In genomic region chr4:79173186-79173585, GRCh38 we compare ENCODE assay signal across 32 cellular contexts.
"Had no signal": no experiment of that assay in that cellular context is flagged by ENCODE, and none has a peak within 500 bp of the region (broad histone marks: within the 10 kb centered on the region; RNA-seq: fewer than 3 reads in every experiment).

No MANE protein-coding gene starts in this region.

- H3K4me1 ChIP-seq: left lung, lower lobe of right lung, pancreas, psoas muscle, right lobe of liver, suprapubic skin, upper lobe of right lung, uterus had no signal

- H3K27me3 ChIP-seq: left lung, pancreas, right atrium auricular region, right lobe of liver, stomach, suprapubic skin, tibial artery, upper lobe of right lung, uterus had no signal

- H3K4me1 Mint-ChIP-seq: immature natural killer cell; naive thymus-derived CD8-positive, alpha-beta T cell; neural crest cell; stimulated activated naive B cell treated with anti-CD40 and anti-IgM and Interleukin-4, amounts not matched to agents 10 μg/mL and 1 μg/mL and 100 μg/mL, for 72 hours had no signal

- H3K27ac Mint-ChIP-seq: immature natural killer cell; naive thymus-derived CD8-positive, alpha-beta T cell; stimulated activated naive B cell treated with anti-CD40 and anti-IgM and Interleukin-4, amounts not matched to agents 10 μg/mL and 1 μg/mL and 100 μg/mL, for 72 hours had no signal

- H3K9me3 ChIP-seq: lower lobe of right lung, pancreas, psoas muscle, right lobe of liver, suprapubic skin, thoracic aorta, upper lobe of right lung, uterus had no signal

- H3K4me3 ChIP-seq: left lung, lower lobe of right lung, pancreas, psoas muscle, right atrium auricular region, right lobe of liver, skin epidermis, stomach, suprapubic skin, thoracic aorta, tibial artery, upper lobe of right lung, uterus had no signal

- FAIRE-seq: islet of Langerhans, kidney, pancreas had no signal

- H3K4me3 Mint-ChIP-seq: immature natural killer cell; naive thymus-derived CD8-positive, alpha-beta T cell; nephron; neural crest cell; stimulated activated naive B cell treated with anti-CD40 and anti-IgM and Interleukin-4, amounts not matched to agents 10 μg/mL and 1 μg/mL and 100 μg/mL, for 72 hours had no signal

- H3K36me3 ChIP-seq: left lung, lower lobe of right lung, pancreas, right atrium auricular region, right lobe of liver, stomach, suprapubic skin, thoracic aorta, upper lobe of right lung, uterus had no signal

- H3K27ac ChIP-seq: left lung, lower lobe of right lung, pancreas, psoas muscle, right atrium auricular region, right lobe of liver, skin epidermis, stomach, suprapubic skin, thoracic aorta, tibial artery, upper lobe of right lung, uterus had no signal

- DNase-seq: hypothalamus; immature natural killer cell; kidney; left colon; left lung; lower lobe of right lung; mammary epithelial cell; mesenchymal stem cell; naive thymus-derived CD8-positive, alpha-beta T cell; nucleus accumbens; pancreas; posterior cingulate gyrus; psoas muscle; right lobe of liver; stimulated activated CD4-positive, alpha-beta T cell treated with anti-CD3 and anti-CD28 coated beads, Interleukin-12 subunit alpha, Interleukin-12 subunit beta, amount 100 ng/mL, for 4 hours; stimulated activated CD4-positive, alpha-beta T cell treated with anti-CD3 and anti-CD28 coated beads, Interleukin-15, amount 100 ng/mL, for 24 hours; stimulated activated CD4-positive, alpha-beta T cell treated with anti-CD3 and anti-CD28 coated beads, Interleukin-2, amount 100 ng/mL, for 24 hours; stimulated activated CD4-positive, alpha-beta T cell treated with anti-CD3 and anti-CD28 coated beads, Interleukin-4, amount 100 ng/mL, for 1 hour; stimulated activated naive B cell treated with anti-CD40 and anti-IgM and Interleukin-4, amounts not matched to agents 10 μg/mL and 1 μg/mL and 100 μg/mL, for 72 hours; stimulated activated naive CD8-positive, alpha-beta T cell treated with anti-CD3 and anti-CD28 coated beads, Interleukin-15, Interleukin-2, amounts not matched to agents 100 U/mL and 50 U/mL, for 24 hours; stomach; tibial artery; trophoblast cell; upper lobe of right lung; uterus had no signal

- ATAC-seq: left colon; left lung; lower lobe of right lung; naive thymus-derived CD8-positive, alpha-beta T cell; pancreas; psoas muscle; right lobe of liver; stimulated activated naive B cell treated with anti-CD40 and anti-IgM and Interleukin-4, amounts not matched to agents 10 μg/mL and 1 μg/mL and 100 μg/mL, for 72 hours; stimulated activated naive CD8-positive, alpha-beta T cell treated with anti-CD3 and anti-CD28 coated beads, Interleukin-15, Interleukin-2, amounts not matched to agents 100 U/mL and 50 U/mL, for 24 hours; upper lobe of right lung had no signal

- H3K36me3 Mint-ChIP-seq: immature natural killer cell; naive thymus-derived CD8-positive, alpha-beta T cell; stimulated activated naive B cell treated with anti-CD40 and anti-IgM and Interleukin-4, amounts not matched to agents 10 μg/mL and 1 μg/mL and 100 μg/mL, for 72 hours had no signal

- H3K27me3 Mint-ChIP-seq: naive thymus-derived CD8-positive, alpha-beta T cell; stimulated activated naive B cell treated with anti-CD40 and anti-IgM and Interleukin-4, amounts not matched to agents 10 μg/mL and 1 μg/mL and 100 μg/mL, for 72 hours had no signal
